In genomic region chr14:91348861-91349465, GRCh38 we compare ENCODE assay signal across 9 cellular contexts.
A peak's percentile ranks its signal among the peaks of the same experiment; 100 is the strongest.
DNase-seq lines count a peak whose midpoint lies in the region; ATAC-seq and TF ChIP-seq lines count a peak whose summit lies in the region.
"Had no signal": no experiment of that assay in that cellular context is flagged by ENCODE, and none has a peak within 500 bp of the region (broad histone marks: within the 10 kb centered on the region; RNA-seq: fewer than 3 reads in every experiment).

No MANE protein-coding gene starts in this region.

- no peak for ATAC-seq in upper lobe of left lung (ENCODE audit: low FRiP score in 2 of 2)

- H3K27me3 ChIP-seq in left ventricle myocardium inferior (ENCODE audit: low read depth) (no peaks in the 10 kb centered on the region), right atrium auricular region (no peaks in the 10 kb centered on the region), OCI-LY3 (ENCODE audit: low read depth, low read length) (no peaks in the 10 kb centered on the region; the same call in 1 of the 2 replicates), upper lobe of left lung (no peaks in the 10 kb centered on the region), WERI-Rb-1 (ENCODE audit: insufficient read depth, low read depth, severe bottlenecking) (no peaks in the 10 kb centered on the region)

- peaks cover 87% of the 10 kb centered on the region for H3K79me2 ChIP-seq in OCI-LY3 (ENCODE audit: low read length)

- no peak for DNase-seq in left ventricle myocardium inferior
- no peak for DNase-seq in right atrium auricular region (ENCODE audit: low spot score)
- DNase-seq in erythroblast (lab: John Stamatoyannopoulos, UW): peak; percentile 46 to 67
- DNase-seq in upper lobe of left lung: no peak
- no peak for DNase-seq in NCI-H2029 treated with DMSO at 0.1 percent for 48 hours (lab: John Stamatoyannopoulos, UW)
- no peak for DNase-seq in SIG-M5 (lab: John Stamatoyannopoulos, UW)
- no peak for DNase-seq in WERI-Rb-1
- DNase-seq: NCI-H82 had no signal

- H3K9me3 ChIP-seq in left ventricle myocardium inferior (replicated peaks): no peaks in the 10 kb centered on the region
- no peaks in the 10 kb centered on the region for H3K9me3 ChIP-seq in right atrium auricular region
- no peaks in the 10 kb centered on the region for H3K9me3 ChIP-seq in OCI-LY3 (ENCODE audit: insufficient read depth, low read length)
- no peaks in the 10 kb centered on the region for H3K9me3 ChIP-seq in upper lobe of left lung
- H3K9me3 ChIP-seq in WERI-Rb-1 (ENCODE audit: severe bottlenecking): no peaks in the 10 kb centered on the region

- peak overlapping the region; percentile 80 for H3K4me2 ChIP-seq in OCI-LY3 (ENCODE audit: low read length)

- H3K36me3 ChIP-seq in left ventricle myocardium inferior: no peaks in the 10 kb centered on the region
- H3K36me3 ChIP-seq in right atrium auricular region: no peaks in the 10 kb centered on the region
- peaks cover 14% of the 10 kb centered on the region for H3K36me3 ChIP-seq in OCI-LY3 (replicated peaks; ENCODE audit: low read depth, low read length)
- H3K36me3 ChIP-seq in upper lobe of left lung: no peaks in the 10 kb centered on the region
- peaks cover 38% of the 10 kb centered on the region for H3K36me3 ChIP-seq in WERI-Rb-1

- H2AFZ ChIP-seq in OCI-LY3 (ENCODE audit: low read depth, low read length): no peak overlapping the region

- intact Hi-C loops in left ventricle myocardium inferior (cut with micrococcal nuclease): no loop called here

- H3K4me1 ChIP-seq in left ventricle myocardium inferior (peaks cover 27% of the 10 kb centered on the region), right atrium auricular region (peaks cover 0 to 28% of the 10 kb centered on the region in 2 donors), OCI-LY3 (ENCODE audit: low read length) (peaks cover 73% of the 10 kb centered on the region), upper lobe of left lung (peaks cover 33 to 80% (median 56%) of the 10 kb centered on the region in 4 donors)

- no peak for TF ChIP-seq POLR2A in erythroblast (IDR thresholded peaks at IDR 0.05; ENCODE audit: low read length)
- TF ChIP-seq POLR2A in upper lobe of left lung (IDR thresholded peaks at IDR 0.05): no peak

- WGBS in upper lobe of left lung, 2 donors: 42 to 63% methylated on average over 9 of the region's 9 CpGs

- no peak for TF ChIP-seq EP300 in upper lobe of left lung (IDR thresholded peaks at IDR 0.05)

- peak overlapping the region; percentile 53; the same call in 1 of the 2 replicates for H3K9ac ChIP-seq in OCI-LY3 (ENCODE audit: low read length)

- TF ChIP-seq CTCF in left ventricle myocardium inferior (IDR thresholded peaks at IDR 0.05; ENCODE audit: borderline replicate concordance) (no peak), right atrium auricular region (IDR thresholded peaks at IDR 0.05) (no peak), OCI-LY3 (IDR thresholded peaks at IDR 0.05; ENCODE audit: low read depth, low read length) (no peak), upper lobe of left lung (IDR thresholded peaks at IDR 0.05) (no peak), WERI-Rb-1 (IDR thresholded peaks at IDR 0.05; ENCODE audit: low read depth, low read length) (no peak)

- H3K4me3 ChIP-seq in left ventricle myocardium inferior (no peak overlapping the region), right atrium auricular region (no peak overlapping the region), OCI-LY3 (ENCODE audit: low read length) (peak overlapping the region; percentile 62), upper lobe of left lung (no peak overlapping the region), WERI-Rb-1 (ENCODE audit: low read depth, low read length) (no peak overlapping the region)

- H4K20me1 ChIP-seq in OCI-LY3 (ENCODE audit: insufficient read depth, low read length): peaks cover 66% of the 10 kb centered on the region

- H3K27ac ChIP-seq in left ventricle myocardium inferior (replicated peaks): peak overlapping the region; percentile 47
- H3K27ac ChIP-seq in right atrium auricular region: peak overlapping the region in 1 of 2 donors; percentile 43
- peak overlapping the region; percentile 80 for H3K27ac ChIP-seq in OCI-LY3 (ENCODE audit: low read length)
- H3K27ac ChIP-seq in upper lobe of left lung: peak overlapping the region; percentile 54 to 87 (median 70)
- H3K27ac ChIP-seq in WERI-Rb-1: no peak overlapping the region

Comparison
In these comparisons a context has a peak if more than half of its experiments do, and no peak if none do; other contexts are left out.
1. DNase-seq: peak in erythroblast (2 of 2); none in left ventricle myocardium inferior (single experiment), right atrium auricular region (single experiment), upper lobe of left lung (0 of 2), NCI-H2029 treated with DMSO at 0.1 percent for 48 hours (single experiment), SIG-M5 (single experiment) and WERI-Rb-1 (single experiment).